Comparison of ENCODE assay signal across 21 cellular contexts in genomic region chr18:47881042-47881441, GRCh38. TPM values are rescaled to one million over a fixed set of nuclear protein-coding genes. Genes with fewer than 3 reads are reported as not detected.
DNase-seq lines count a peak whose midpoint lies in the region; ATAC-seq and TF ChIP-seq lines count a peak whose summit lies in the region.
"Had no signal": no experiment of that assay in that cellular context is flagged by ENCODE, and none has a peak within 500 bp of the region (broad histone marks: within the 10 kb centered on the region; RNA-seq: fewer than 3 reads in every experiment).

No MANE protein-coding gene starts in this region.

- H3K4me1 Mint-ChIP-seq in activated CD4-positive, alpha-beta T cell treated with anti-CD3 and anti-CD28 coated beads, Interleukin-2, amount 10 ng/mL, durations not matched to agents 24 days and 14 days, result peaks cover 24% of the 10 kb centered on the region
- H3K4me1 Mint-ChIP-seq in HFFc6 (ENCODE audit: low read depth) (peaks cover 51% of the 10 kb centered on the region), endodermal cell (peaks cover 19% of the 10 kb centered on the region)
- peaks cover 40% of the 10 kb centered on the region for H3K4me1 Mint-ChIP-seq in stimulated activated effector memory CD8-positive, alpha-beta T cell treated with anti-CD3 and anti-CD28 coated beads, Interleukin-12 subunit alpha, Interleukin-12 subunit beta, amount 100 ng/mL, for 72 hours

- no peak for DNase-seq in activated CD4-positive, alpha-beta T cell treated with anti-CD3 and anti-CD28 coated beads, Interleukin-2, amount 10 ng/mL, durations not matched to agents 24 days and 14 days
- no peak for DNase-seq in activated CD4-positive, alpha-beta T cell treated with anti-CD3 and anti-CD28 coated beads, Interleukin-2, amount 50 U/mL, for 48 hours
- DNase-seq in HFFc6 (no peak), endodermal cell (no peak)
- no peak for DNase-seq in stimulated activated effector memory CD8-positive, alpha-beta T cell treated with anti-CD3 and anti-CD28 coated beads, Interleukin-12 subunit alpha, Interleukin-12 subunit beta, amount 100 ng/mL, for 72 hours (ENCODE audit: low spot score in 2 of 2)
- DNase-seq: CD8-positive, alpha-beta T cell; DND-41; NCI-H1436; NCI-H2029; NCI-H2171; NCI-H446; NCI-H69; NK-92 treated with Interleukin-12 subunit alpha and Interleukin-12 subunit beta, amount 100 ng/mL, for 24 hours; OCI-M1 had no signal

- intact Hi-C loops in activated CD4-positive, alpha-beta T cell treated with anti-CD3 and anti-CD28 coated beads, Interleukin-2, amount 10 ng/mL, durations not matched to agents 24 days and 14 days (cut with micrococcal nuclease), result no loop called here

- ATAC-seq in stimulated activated effector memory CD8-positive, alpha-beta T cell treated with anti-CD3 and anti-CD28 coated beads, Interleukin-12 subunit alpha, Interleukin-12 subunit beta, amount 100 ng/mL, for 72 hours, result no peak
- ATAC-seq in GM21381 (IDR thresholded peaks at IDR 0.05; ENCODE audit: unreplicated experiment) (no peak), GM21737 (IDR thresholded peaks at IDR 0.05; ENCODE audit: unreplicated experiment) (no peak), GM18505 (IDR thresholded peaks at IDR 0.05; ENCODE audit: unreplicated experiment) (no peak)
- ATAC-seq: CD8-positive, alpha-beta T cell; GM12878 had no signal

- peaks cover 65% of the 10 kb centered on the region for H3K36me3 Mint-ChIP-seq in activated CD4-positive, alpha-beta T cell treated with anti-CD3 and anti-CD28 coated beads, Interleukin-2, amount 10 ng/mL, durations not matched to agents 24 days and 14 days (ENCODE audit: low read depth)
- H3K36me3 Mint-ChIP-seq in HFFc6 (ENCODE audit: low read depth) (peaks cover 26% of the 10 kb centered on the region), endodermal cell (ENCODE audit: low read depth) (peaks cover 57% of the 10 kb centered on the region)
- peaks cover 83% of the 10 kb centered on the region for H3K36me3 Mint-ChIP-seq in stimulated activated effector memory CD8-positive, alpha-beta T cell treated with anti-CD3 and anti-CD28 coated beads, Interleukin-12 subunit alpha, Interleukin-12 subunit beta, amount 100 ng/mL, for 72 hours

- no peak for TF ChIP-seq POLR2A in GM18505 (IDR thresholded peaks at IDR 0.05; ENCODE audit: borderline replicate concordance, extremely low read depth, insufficient read depth, insufficient read length)

- H3K9me3 ChIP-seq in endodermal cell (ENCODE audit: control insufficient read depth, low read length), result no peaks in the 10 kb centered on the region
- H3K9me3 ChIP-seq: BLaER1 had no signal

- H3K27me3 Mint-ChIP-seq in activated CD4-positive, alpha-beta T cell treated with anti-CD3 and anti-CD28 coated beads, Interleukin-2, amount 10 ng/mL, durations not matched to agents 24 days and 14 days, result no peaks in the 10 kb centered on the region
- no peaks in the 10 kb centered on the region for H3K27me3 Mint-ChIP-seq in HFFc6 (ENCODE audit: insufficient read depth)
- H3K27me3 Mint-ChIP-seq in endodermal cell (ENCODE audit: insufficient read depth), result no peaks in the 10 kb centered on the region

- H3K4me3 ChIP-seq in endodermal cell (ENCODE audit: low read length), result peak overlapping the region; percentile 7
- H3K4me3 ChIP-seq: BLaER1, GM12878 had no signal

- no peak overlapping the region for H3K4me3 Mint-ChIP-seq in activated CD4-positive, alpha-beta T cell treated with anti-CD3 and anti-CD28 coated beads, Interleukin-2, amount 10 ng/mL, durations not matched to agents 24 days and 14 days
- H3K4me3 Mint-ChIP-seq in HFFc6 (no peak overlapping the region), endodermal cell (no peak overlapping the region)
- H3K4me3 Mint-ChIP-seq in stimulated activated effector memory CD8-positive, alpha-beta T cell treated with anti-CD3 and anti-CD28 coated beads, Interleukin-12 subunit alpha, Interleukin-12 subunit beta, amount 100 ng/mL, for 72 hours, result no peak overlapping the region
- H3K4me3 Mint-ChIP-seq: CD8-positive, alpha-beta T cell had no signal

- no peak overlapping the region for H3K27ac ChIP-seq in endodermal cell (ENCODE audit: low read depth, low read length)
- H3K27ac ChIP-seq: 22Rv1, BLaER1, KMS-11 had no signal

- 60 to 84% methylated on average over 1 to 3 of the region's 3 CpGs for WGBS in endodermal cell (ENCODE audit: insufficient coverage in 1 of 2, insufficient read length in 1 of 2), 2 experiments

- no peak overlapping the region for H3K9ac ChIP-seq in endodermal cell (ENCODE audit: extremely low read depth, low read length, poor library complexity, severe bottlenecking)
- H3K9ac ChIP-seq: BLaER1, KMS-11 had no signal

- H3K27ac Mint-ChIP-seq in activated CD4-positive, alpha-beta T cell treated with anti-CD3 and anti-CD28 coated beads, Interleukin-2, amount 10 ng/mL, durations not matched to agents 24 days and 14 days, result peak overlapping the region; percentile 27
- H3K27ac Mint-ChIP-seq in HFFc6 (peak overlapping the region; percentile 77; the same call in 1 of the 2 replicates), endodermal cell (no peak overlapping the region)
- peak overlapping the region; percentile 40 for H3K27ac Mint-ChIP-seq in stimulated activated effector memory CD8-positive, alpha-beta T cell treated with anti-CD3 and anti-CD28 coated beads, Interleukin-12 subunit alpha, Interleukin-12 subunit beta, amount 100 ng/mL, for 72 hours
- H3K27ac Mint-ChIP-seq: CD8-positive, alpha-beta T cell had no signal

- H3K27me3 ChIP-seq in endodermal cell (ENCODE audit: control insufficient read depth, insufficient read depth, low read length, poor library complexity, severe bottlenecking), result no peaks in the 10 kb centered on the region
- H3K27me3 ChIP-seq: BLaER1 had no signal

- TF ChIP-seq CTCF in HFFc6 (IDR thresholded peaks at IDR 0.05) (no peak), endodermal cell (conservative IDR thresholded peaks at IDR 0.05) (no peak)

- H3K4me1 ChIP-seq in endodermal cell (ENCODE audit: control insufficient read depth, insufficient read depth, low read length), result peaks cover 12% of the 10 kb centered on the region
- H3K4me1 ChIP-seq: BLaER1 had no signal

- H3K36me3 ChIP-seq in endodermal cell (ENCODE audit: control insufficient read depth, insufficient read depth, low read length), result peaks cover 92% of the 10 kb centered on the region

- H3K9me3 Mint-ChIP-seq in activated CD4-positive, alpha-beta T cell treated with anti-CD3 and anti-CD28 coated beads, Interleukin-2, amount 10 ng/mL, durations not matched to agents 24 days and 14 days, result peaks cover 4% of the 10 kb centered on the region
- no peaks in the 10 kb centered on the region for H3K9me3 Mint-ChIP-seq in HFFc6
- no peaks in the 10 kb centered on the region for H3K9me3 Mint-ChIP-seq in endodermal cell
- H3K9me3 Mint-ChIP-seq in stimulated activated effector memory CD8-positive, alpha-beta T cell treated with anti-CD3 and anti-CD28 coated beads, Interleukin-12 subunit alpha, Interleukin-12 subunit beta, amount 100 ng/mL, for 72 hours, result no peaks in the 10 kb centered on the region

RNA-seq across cellular contexts. Expression of gene SMAD2, which starts 49.4 kb away (rescaled TPM):
- 388 and 406 TPM in 2 replicates for total RNA-seq in activated CD4-positive, alpha-beta T cell treated with anti-CD3 and anti-CD28 coated beads, Interleukin-2, amount 10 ng/mL, durations not matched to agents 24 days and 14 days
- total RNA-seq in HFFc6 (2021; fragmentation: NEBNext Ultra II Directional; extraction: Animal tissue kit (Norgen Biotek cat#: 25700)), result 100 to 1,000 TPM in 5 of 6 experiments, 10 to 100 TPM in 1; 99.3 to 116 (median 108) TPM
- 100 to 1,000 TPM; 156 to 189 TPM for total RNA-seq in endodermal cell
- 69.1 TPM for polyA plus RNA-seq in endodermal cell (2013, experiment 1 of 2)
- 67.2 TPM for polyA plus RNA-seq in endodermal cell (2013, experiment 2 of 2)
